Comparison of ENCODE assay signal across 16 cellular contexts in the genomic region with DNA sequence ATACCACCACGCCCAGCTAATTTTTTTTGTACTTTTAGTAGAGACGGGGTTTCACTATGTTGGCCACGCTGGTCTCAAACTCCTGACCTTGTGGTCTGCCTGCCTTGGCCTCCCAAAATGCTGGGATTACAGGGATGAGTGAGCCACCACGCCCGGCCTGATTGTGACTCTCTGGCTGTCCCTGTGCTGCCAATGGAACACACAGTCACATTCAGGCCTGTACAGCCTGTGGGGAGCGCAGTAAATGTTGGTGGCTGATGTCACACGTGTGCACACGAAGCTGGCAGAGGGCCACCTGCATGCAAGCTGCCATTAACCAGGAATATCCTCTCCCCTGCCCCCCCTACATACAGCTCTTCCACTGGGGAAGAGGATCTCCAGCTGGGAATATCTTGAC. TPM values are rescaled to one million over a fixed set of nuclear protein-coding genes. Genes with fewer than 3 reads are reported as not detected.
DNase-seq lines count a peak whose midpoint lies in the region; ATAC-seq, FAIRE-seq and TF ChIP-seq lines count a peak whose summit lies in the region.
"Had no signal": no experiment of that assay in that cellular context is flagged by ENCODE, and none has a peak within 500 bp of the region (broad histone marks: within the 10 kb centered on the region; RNA-seq: fewer than 3 reads in every experiment).

No MANE protein-coding gene starts in this region.

- no peak overlapping the region for H3K27ac Mint-ChIP-seq in astrocyte (ENCODE audit: unreplicated experiment)
- H3K27ac Mint-ChIP-seq in mesothelial cell of epicardium: no peak overlapping the region
- H3K27ac Mint-ChIP-seq: CD4-positive, alpha-beta memory T cell had no signal

- H3K27me3 ChIP-seq in astrocyte (ENCODE audit: insufficient read depth, low read length) (peaks cover 25% of the 10 kb centered on the region), aorta (ENCODE audit: control insufficient read depth in 1 of 2, insufficient read depth in 2 of 2, low read length in 1 of 2) (no peaks in the 10 kb centered on the region)

- H3K9me3 ChIP-seq in astrocyte (ENCODE audit: insufficient read depth, low read depth, low read length) (no peaks in the 10 kb centered on the region), aorta (ENCODE audit: control insufficient read depth, low read length) (no peaks in the 10 kb centered on the region)
- H3K9me3 ChIP-seq: right atrium auricular region, upper lobe of left lung had no signal

- H3K4me1 Mint-ChIP-seq in astrocyte (ENCODE audit: low read depth, unreplicated experiment) (no peaks in the 10 kb centered on the region), mesothelial cell of epicardium (peaks cover 21% of the 10 kb centered on the region)

- peaks cover 55% of the 10 kb centered on the region for H3K27me3 Mint-ChIP-seq in astrocyte (ENCODE audit: low read depth, unreplicated experiment)
- peaks cover 89% of the 10 kb centered on the region for H3K27me3 Mint-ChIP-seq in mesothelial cell of epicardium (ENCODE audit: low read depth)

- H3K4me3 Mint-ChIP-seq in astrocyte (ENCODE audit: unreplicated experiment) (no peak overlapping the region), mesothelial cell of epicardium (peak overlapping the region; percentile 35)

- peak; percentile 37 for DNase-seq in Right ventricle myocardium superior
- no peak for DNase-seq in cardiac septum (ENCODE audit: low spot score)
- no peak for DNase-seq in astrocyte (ENCODE audit: low read depth)
- no peak for DNase-seq in mesothelial cell of epicardium (ENCODE audit: low spot score in 2 of 2, unreplicated experiment in 2 of 2)
- DNase-seq in aorta: peak; percentile 37 to 38
- no peak for DNase-seq in middle frontal gyrus (ENCODE audit: extremely low spot score, low spot score)
- DNase-seq: CD4-positive, alpha-beta memory T cell; kidney glomerular epithelial cell; stimulated activated naive CD4-positive, alpha-beta T cell treated with Interleukin-2 at 50 U/mL for 16 hours had no signal

- H3K9ac ChIP-seq in astrocyte (ENCODE audit: low read length): no peak overlapping the region

- H3K27ac ChIP-seq in astrocyte (ENCODE audit: low read depth, low read length) (no peak overlapping the region), aorta (ENCODE audit: low read depth in 1 of 2, low read length in 2 of 2) (no peak overlapping the region)
- H3K27ac ChIP-seq: right atrium auricular region, RWPE1, upper lobe of left lung had no signal

- H3K9me3 Mint-ChIP-seq in astrocyte (ENCODE audit: unreplicated experiment) (no peaks in the 10 kb centered on the region), mesothelial cell of epicardium (no peaks in the 10 kb centered on the region)

- WGBS in aorta, 2 donors: 49 to 51% methylated on average over 8 of the region's 8 CpGs

- H3K4me1 ChIP-seq in astrocyte (ENCODE audit: insufficient read depth, low read length) (peaks cover 15% of the 10 kb centered on the region), aorta (ENCODE audit: control insufficient read depth in 1 of 2, insufficient read depth in 2 of 2, low read length in 2 of 2) (no peaks in the 10 kb centered on the region)

- H3K4me3 ChIP-seq in astrocyte (ENCODE audit: insufficient read depth, low read depth, low read length): peak overlapping the region; percentile 28
- no peak overlapping the region for H3K4me3 ChIP-seq in aorta (ENCODE audit: low read length in 2 of 2)

- TF ChIP-seq CTCF in astrocyte (IDR thresholded peaks at IDR 0.05; ENCODE audit: insufficient read depth, low read depth, low read length) (no peak), mesothelial cell of epicardium (IDR thresholded peaks at IDR 0.05; ENCODE audit: unreplicated experiment) (no peak)

- H3K36me3 Mint-ChIP-seq in astrocyte (ENCODE audit: low read depth, unreplicated experiment): peaks cover 7% of the 10 kb centered on the region
- H3K36me3 Mint-ChIP-seq in mesothelial cell of epicardium: no peaks in the 10 kb centered on the region
- H3K36me3 Mint-ChIP-seq: CD4-positive, alpha-beta memory T cell had no signal

- H3K36me3 ChIP-seq in astrocyte (ENCODE audit: insufficient read depth, low read length) (no peaks in the 10 kb centered on the region), aorta (ENCODE audit: control insufficient read depth in 1 of 2, insufficient read depth in 2 of 2, low read length in 1 of 2) (no peaks in the 10 kb centered on the region)
- H3K36me3 ChIP-seq: right atrium auricular region, upper lobe of left lung had no signal

- no peak for FAIRE-seq in astrocyte (lab: Jason Lieb, UNC)
- FAIRE-seq: colon, endothelial cell of umbilical vein had no signal

- H4K20me1 ChIP-seq in astrocyte (ENCODE audit: insufficient read depth, low read length): no peaks in the 10 kb centered on the region

- no peaks in the 10 kb centered on the region for H3K79me2 ChIP-seq in astrocyte (ENCODE audit: insufficient read depth, low read length)

- ATAC-seq in Right ventricle myocardium superior (ENCODE audit: poor library complexity): no peak
- no peak for ATAC-seq in aorta (ENCODE audit: low FRiP score)
- ATAC-seq in GM19023 (IDR thresholded peaks at IDR 0.05; ENCODE audit: unreplicated experiment): no peak
- no peak for ATAC-seq in GM19467 (IDR thresholded peaks at IDR 0.05; ENCODE audit: unreplicated experiment)

- H3K4me2 ChIP-seq in astrocyte (ENCODE audit: low read length): peak overlapping the region; percentile 79

- H2AFZ ChIP-seq in astrocyte (ENCODE audit: low read depth, low read length): no peak overlapping the region

- intact Hi-C loops in Right ventricle myocardium superior (cut with DNase I) (loop anchor here (5.0 to 10.0 kb wide), 2 partner anchors 281 to 354 kb away; no protein-coding TSS in a partner anchor), cardiac septum (cut with DNase I) (loop anchor here (5.0 to 10.0 kb wide), 2 partner anchors 291 to 404 kb away; no protein-coding TSS in a partner anchor), aorta (cut with DNase I) (loop anchor here in 1 of 2 donors (5.0 kb wide), 1 partner anchor 294 kb away; no protein-coding TSS in a partner anchor)

RNA-seq across cellular contexts. Expression of a gene that starts 22.1 kb away (rescaled TPM):
- total RNA-seq in Right ventricle myocardium superior (15.8 TPM), cardiac septum (18.8 TPM), astrocyte (27.8 and 28.6 TPM in 2 replicates), mesothelial cell of epicardium (44.5 to 47.3 TPM (median 46.6 TPM) in 3 replicates), aorta (10 to 100 TPM; 16.9 to 31.5 TPM)
- polyA plus RNA-seq in aorta: 10 to 100 TPM; 13.3 to 53.8 TPM

RNA-seq across cellular contexts. Expression of a gene that starts 22.2 kb away (rescaled TPM):
- total RNA-seq in Right ventricle myocardium superior: 22.7 TPM
- 17.5 TPM for total RNA-seq in cardiac septum
- total RNA-seq in astrocyte: 39.4 and 41.0 TPM in 2 replicates
- 23.0 to 23.8 TPM (median 23.0 TPM) in 3 replicates for total RNA-seq in mesothelial cell of epicardium
- 1 to 10 TPM; 5.5 to 9.8 TPM for total RNA-seq in aorta
- polyA plus RNA-seq in aorta: 10 to 100 TPM; 11.9 to 27.6 TPM

Comparison
In these comparisons a context has a peak if more than half of its experiments do, and no peak if none do; other contexts are left out.
1. DNase-seq: peak in Right ventricle myocardium superior (single experiment) and aorta (2 of 2); none in cardiac septum (single experiment), astrocyte (single experiment), mesothelial cell of epicardium (0 of 2) and middle frontal gyrus (single experiment).